13 cellular contexts compared by ENCODE assay signal in genomic region chr2:224556381-224556780, GRCh38.
"Had no signal": no experiment of that assay in that cellular context is flagged by ENCODE, and none has a peak within 500 bp of the region (broad histone marks: within the 10 kb centered on the region; RNA-seq: fewer than 3 reads in every experiment).

No MANE protein-coding gene starts in this region.

- H3K27ac Mint-ChIP-seq: activated CD4-positive, alpha-beta T cell treated with anti-CD3 and anti-CD28 coated beads, Interleukin-2, amount 10 ng/mL, durations not matched to agents 24 days and 14 days; neural progenitor cell had no signal

- H3K27me3 Mint-ChIP-seq: activated CD4-positive, alpha-beta T cell treated with anti-CD3 and anti-CD28 coated beads, Interleukin-2, amount 10 ng/mL, durations not matched to agents 24 days and 14 days; T-cell had no signal

- H3K4me1 Mint-ChIP-seq: neural progenitor cell had no signal

- DNase-seq: activated CD4-positive, alpha-beta T cell treated with anti-CD3 and anti-CD28 coated beads, Interleukin-2, amount 10 ng/mL, durations not matched to agents 24 days and 14 days; activated gamma-delta T cell; activated T-cell treated with anti-CD3 and anti-CD28 coated beads, Interleukin-2, amount 50 U/mL, for 1 hour; glutamatergic neuron; left cardiac atrium; lower lobe of right lung; midbrain; stimulated activated CD4-positive, alpha-beta T cell treated with anti-CD3 and anti-CD28 coated beads, Interleukin-4, amount 100 ng/mL, for 1 hour; stimulated activated CD8-positive, alpha-beta memory T cell treated with anti-CD3 and anti-CD28 coated beads, Interleukin-4, amount 100 ng/mL, for 48 hours; T-cell; thyroid gland; WERI-Rb-1 had no signal

- ATAC-seq: left cardiac atrium, lower lobe of right lung, T-cell had no signal

- H3K9me3 Mint-ChIP-seq: activated CD4-positive, alpha-beta T cell treated with anti-CD3 and anti-CD28 coated beads, Interleukin-2, amount 10 ng/mL, durations not matched to agents 24 days and 14 days; T-cell had no signal

- H3K4me3 Mint-ChIP-seq: activated CD4-positive, alpha-beta T cell treated with anti-CD3 and anti-CD28 coated beads, Interleukin-2, amount 10 ng/mL, durations not matched to agents 24 days and 14 days; neural progenitor cell; T-cell had no signal
